11 cellular contexts compared by ENCODE assay signal in the genomic region with DNA sequence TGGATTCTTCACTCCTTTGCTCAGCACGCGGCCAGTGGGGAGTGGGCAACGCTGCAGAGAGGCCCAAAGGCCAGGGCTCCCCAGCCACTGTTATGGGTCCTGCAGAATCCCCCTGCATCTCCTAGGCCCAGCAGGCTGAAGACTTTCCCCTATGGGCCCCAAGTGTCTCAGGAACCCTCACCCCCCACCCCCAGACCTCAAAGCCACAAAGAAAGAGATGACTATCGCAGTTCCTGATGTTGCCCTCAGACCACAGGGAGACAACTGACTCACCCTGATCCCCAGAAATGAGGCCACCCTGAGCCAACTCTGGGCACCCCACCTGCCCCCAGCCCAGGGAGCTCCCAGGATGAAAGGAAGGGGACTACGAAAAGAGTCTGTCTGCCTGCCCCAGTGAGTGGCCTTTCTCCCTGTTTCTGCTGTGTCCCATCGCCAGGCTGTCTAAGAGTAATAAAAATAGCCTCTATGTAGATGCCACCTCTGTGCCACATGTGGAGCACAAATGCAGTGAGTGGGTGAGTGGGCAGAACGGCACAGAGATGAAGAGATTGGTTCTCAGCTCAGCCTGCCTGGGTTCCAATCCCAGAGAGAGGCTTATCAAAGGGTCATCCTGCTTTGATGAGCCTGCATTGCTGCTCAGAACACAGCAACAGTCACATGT.
DNase-seq lines count a peak whose midpoint lies in the region; ATAC-seq and TF ChIP-seq lines count a peak whose summit lies in the region.
"Had no signal": no experiment of that assay in that cellular context is flagged by ENCODE, and none has a peak within 500 bp of the region (broad histone marks: within the 10 kb centered on the region; RNA-seq: fewer than 3 reads in every experiment).

No MANE protein-coding gene starts in this region.

- H4K91ac ChIP-seq in H9 (ENCODE audit: insufficient read length, low read depth, low read length), result no peak overlapping the region

- CTCF ChIA-PET in activated CD4-positive, alpha-beta T cell treated with anti-CD3 and anti-CD28 coated beads for 36 hours (lab: Charles Lee), result interaction anchor here (0.6 to 1.8 kb wide), 7 partner anchors 12 to 1013 kb away, joined by 3 to 5 read pairs (median 4); no protein-coding TSS in a partner anchor

- no peaks in the 10 kb centered on the region for H3K36me3 Mint-ChIP-seq in activated CD4-positive, alpha-beta T cell treated with anti-CD3 and anti-CD28 coated beads for 36 hours (ENCODE audit: low read depth)
- H3K36me3 Mint-ChIP-seq in H9 (ENCODE audit: insufficient read depth in 1 of 3, low read depth in 3 of 3), result no peaks in the 10 kb centered on the region

- no peak overlapping the region for H3K4me3 ChIP-seq in effector memory CD4-positive, alpha-beta T cell (ENCODE audit: insufficient read depth, low read depth, low read length, poor library complexity, severe bottlenecking)

- H3K4me2 ChIP-seq in H9 (ENCODE audit: insufficient read depth, insufficient read length, low read length), result no peak overlapping the region

- DNase-seq in activated naive CD4-positive, alpha-beta T cell treated with Interleukin-2 at 50 U/mL for 16 hours, result peak; percentile 73
- DNase-seq in activated naive CD4-positive, alpha-beta T cell (lab: John Stamatoyannopoulos, UW), result no peak
- DNase-seq in activated CD4-positive, alpha-beta T cell treated with anti-CD3 and anti-CD28 coated beads for 36 hours, result peak; percentile 88
- peak; percentile 49 to 66 (median 57) for DNase-seq in effector memory CD4-positive, alpha-beta T cell
- no peak for DNase-seq in NCI-H2081 (lab: John Stamatoyannopoulos, UW)
- no peak for DNase-seq in H9
- no peak for DNase-seq in germinal center (ENCODE audit: low spot score)
- no peak for DNase-seq in LoVo (ENCODE audit: low spot score)
- DNase-seq: ACHN, left colon, NCI-H510A had no signal

- no peak overlapping the region for H2AK5ac ChIP-seq in H9 (ENCODE audit: insufficient read length, low read length)

- H2BK120ac ChIP-seq in H9 (ENCODE audit: low read depth, low read length, poor library complexity, severe bottlenecking), result no peak overlapping the region

- H3K18ac ChIP-seq in H9 (ENCODE audit: insufficient read length, low read depth, low read length), result no peak overlapping the region

- H2AFZ ChIP-seq in H9 (ENCODE audit: low read length), result no peak overlapping the region

- no peaks in the 10 kb centered on the region for H3K9me3 Mint-ChIP-seq in activated CD4-positive, alpha-beta T cell treated with anti-CD3 and anti-CD28 coated beads for 36 hours (ENCODE audit: low read depth)
- H3K9me3 Mint-ChIP-seq in H9, result no peaks in the 10 kb centered on the region; a peak in 2 of 5 replicates

- H3K4me1 ChIP-seq in effector memory CD4-positive, alpha-beta T cell (ENCODE audit: control insufficient read depth, insufficient read depth, low read length, poor library complexity, severe bottlenecking), result peaks cover 28% of the 10 kb centered on the region
- H3K4me1 ChIP-seq in H9 (ENCODE audit: insufficient read depth, low read length), result no peaks in the 10 kb centered on the region

- peak; percentile 86 for ATAC-seq in activated CD4-positive, alpha-beta T cell treated with anti-CD3 and anti-CD28 coated beads for 36 hours
- ATAC-seq: left colon had no signal

- no peaks in the 10 kb centered on the region for H3K23me2 ChIP-seq in H9 (ENCODE audit: insufficient read length, low read depth, low read length, poor library complexity, severe bottlenecking)

- H4K20me1 ChIP-seq in H9 (ENCODE audit: control insufficient read depth, insufficient read depth, insufficient read length), result no peaks in the 10 kb centered on the region

- no peak overlapping the region for H3T11ph ChIP-seq in H9 (ENCODE audit: low read length)

- H3K4ac ChIP-seq in H9 (ENCODE audit: low read depth, low read length), result no peak overlapping the region

- H4K8ac ChIP-seq in H9 (replicated peaks; ENCODE audit: insufficient read length, low read depth, low read length), result no peak overlapping the region

- no peak overlapping the region for H2BK5ac ChIP-seq in H9 (ENCODE audit: insufficient read length, low read length)

- no peak overlapping the region for H4K5ac ChIP-seq in H9 (ENCODE audit: insufficient read length, low read depth, low read length)

- peaks cover 47% of the 10 kb centered on the region for H3K27me3 Mint-ChIP-seq in activated CD4-positive, alpha-beta T cell treated with anti-CD3 and anti-CD28 coated beads for 36 hours
- peaks cover 13% of the 10 kb centered on the region for H3K27me3 Mint-ChIP-seq in H9 (ENCODE audit: low read depth)

- no peak overlapping the region for H2BK20ac ChIP-seq in H9 (ENCODE audit: low read depth, low read length, poor library complexity, severe bottlenecking)

- no peak overlapping the region for H3K14ac ChIP-seq in H9 (ENCODE audit: insufficient read depth, low read length)

- H3K9ac ChIP-seq in H9 (ENCODE audit: extremely low read depth, insufficient read length, low read length), result no peak overlapping the region

- TF ChIP-seq CTCF in H9 (conservative IDR thresholded peaks at IDR 0.05), result no peak

- WGBS in H9 (ENCODE audit: extremely low coverage, insufficient read length, low lambda C conversion rate), result no CpG with 5 or more reads among the region's 7 CpGs

- no peak overlapping the region for H3K56ac ChIP-seq in H9 (ENCODE audit: insufficient read length, low read depth, low read length)

- H2BK15ac ChIP-seq in H9 (ENCODE audit: low read depth, low read length), result no peak overlapping the region

- H3K36me3 ChIP-seq in effector memory CD4-positive, alpha-beta T cell (ENCODE audit: control insufficient read depth, insufficient read depth, low read length), result no peaks in the 10 kb centered on the region

- intact Hi-C loops in activated CD4-positive, alpha-beta T cell treated with anti-CD3 and anti-CD28 coated beads for 36 hours (cut with DNase I, micrococcal nuclease), result loop anchor here (1.0 kb wide), 3 partner anchors 8 to 338 kb away; no protein-coding TSS in a partner anchor

- no peak overlapping the region for H3K27ac ChIP-seq in effector memory CD4-positive, alpha-beta T cell (ENCODE audit: insufficient read depth, low read length, poor library complexity, severe bottlenecking)
- H3K27ac ChIP-seq in H9 (ENCODE audit: insufficient read length, low read depth, low read length), result no peak overlapping the region

- H3K4me1 Mint-ChIP-seq in activated CD4-positive, alpha-beta T cell treated with anti-CD3 and anti-CD28 coated beads for 36 hours, result peaks cover 29% of the 10 kb centered on the region
- no peaks in the 10 kb centered on the region; a peak in 1 of 4 replicates for H3K4me1 Mint-ChIP-seq in H9

- no peak overlapping the region for H2BK12ac ChIP-seq in H9 (ENCODE audit: insufficient read length, low read depth, low read length)

- H3K79me1 ChIP-seq in H9 (ENCODE audit: insufficient read depth, low read depth, low read length, poor library complexity, severe bottlenecking), result no peaks in the 10 kb centered on the region

- no peaks in the 10 kb centered on the region for H3K9me3 ChIP-seq in effector memory CD4-positive, alpha-beta T cell (ENCODE audit: control insufficient read depth, low read length)
- no peaks in the 10 kb centered on the region for H3K9me3 ChIP-seq in H9 (ENCODE audit: control insufficient read depth, low read depth, low read length)

- POLR2A ChIA-PET in activated CD4-positive, alpha-beta T cell treated with anti-CD3 and anti-CD28 coated beads for 36 hours (lab: Charles Lee), result interaction anchor here (0.7 to 1.0 kb wide), 2 partner anchors 12 to 380 kb away, joined by 3 read pairs; no protein-coding TSS in a partner anchor

- H3K79me2 ChIP-seq in H9 (ENCODE audit: insufficient read depth, low read length), result no peaks in the 10 kb centered on the region

- no peaks in the 10 kb centered on the region for H3K27me3 ChIP-seq in effector memory CD4-positive, alpha-beta T cell (replicated peaks; ENCODE audit: control insufficient read depth, insufficient read depth, low read length, poor library complexity, severe bottlenecking)
- no peaks in the 10 kb centered on the region for H3K27me3 ChIP-seq in H9 (ENCODE audit: insufficient read depth, low read length)

- H3K4me3 Mint-ChIP-seq in activated CD4-positive, alpha-beta T cell treated with anti-CD3 and anti-CD28 coated beads for 36 hours, result no peak overlapping the region
- H3K4me3 Mint-ChIP-seq in H9, result no peak overlapping the region

- no peak overlapping the region for H3K23ac ChIP-seq in H9 (ENCODE audit: insufficient read length, low read depth, low read length)

- H3K27ac Mint-ChIP-seq in activated CD4-positive, alpha-beta T cell treated with anti-CD3 and anti-CD28 coated beads for 36 hours, result no peak overlapping the region
- H3K27ac Mint-ChIP-seq in H9, result no peak overlapping the region

Comparison
In these comparisons a context has a peak if more than half of its experiments do, and no peak if none do; other contexts are left out.
1. DNase-seq: peak in activated naive CD4-positive, alpha-beta T cell treated with Interleukin-2 at 50 U/mL for 16 hours (single experiment), activated CD4-positive, alpha-beta T cell treated with anti-CD3 and anti-CD28 coated beads for 36 hours (single experiment) and effector memory CD4-positive, alpha-beta T cell (3 of 3); none in activated naive CD4-positive, alpha-beta T cell (0 of 4), NCI-H2081 (0 of 2), H9 (single experiment), germinal center (single experiment) and LoVo (single experiment).